14 cellular contexts compared by ENCODE assay signal in the genomic region with DNA sequence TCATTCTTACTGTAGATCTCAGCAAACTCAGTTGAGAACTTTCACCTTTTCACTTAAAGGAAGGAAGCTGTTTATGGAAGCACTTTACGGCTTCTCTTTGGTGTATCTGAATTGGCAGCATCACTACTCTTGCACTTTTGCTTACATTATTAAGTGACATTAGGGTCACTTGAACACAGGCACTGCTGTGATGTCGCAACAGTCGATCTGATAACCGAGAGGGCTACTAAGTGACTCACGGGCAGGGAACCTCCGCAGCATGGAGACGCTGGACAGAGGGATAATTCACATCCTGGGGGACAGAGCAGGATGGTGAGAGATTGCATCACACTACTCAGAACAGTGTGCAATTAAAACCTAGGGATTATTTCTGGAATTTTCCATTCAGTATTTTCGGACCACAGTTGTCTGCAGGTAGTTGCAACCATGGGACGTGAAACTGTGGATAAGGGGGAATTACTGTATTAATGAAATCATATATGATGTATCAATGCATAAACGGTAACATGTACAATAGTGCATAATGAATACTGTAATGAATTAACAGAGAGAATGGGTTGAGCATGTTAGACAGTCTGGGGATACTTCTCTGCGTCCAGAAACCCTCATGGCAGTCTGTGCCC. TPM values are rescaled to one million over a fixed set of nuclear protein-coding genes. Genes with fewer than 3 reads are reported as not detected.
DNase-seq lines count a peak whose midpoint lies in the region; ATAC-seq, FAIRE-seq and TF ChIP-seq lines count a peak whose summit lies in the region.
"Had no signal": no experiment of that assay in that cellular context is flagged by ENCODE, and none has a peak within 500 bp of the region (broad histone marks: within the 10 kb centered on the region; RNA-seq: fewer than 3 reads in every experiment).

No MANE protein-coding gene starts in this region.

- peak; percentile 4 for DNase-seq in AG09319 (ENCODE audit: extremely low read depth, low read depth)
- peak; percentile 27 for DNase-seq in HT-29 (ENCODE audit: low spot score)
- peak; percentile 37 to 88 (median 80) for DNase-seq in adrenal gland
- peak; percentile 86 for DNase-seq in HepG2 (ENCODE audit: low spot score)
- no peak for DNase-seq in T-cell
- no peak for DNase-seq in NCI-H146 treated with DMSO at 0.1 percent for 48 hours (lab: John Stamatoyannopoulos, UW; ENCODE audit: unreplicated experiment)
- DNase-seq in NCI-H774 (lab: John Stamatoyannopoulos, UW): no peak
- DNase-seq: activated CD8-positive, alpha-beta memory T cell treated with anti-CD3 and anti-CD28 coated beads, Interleukin-2, amount 50 U/mL, for 4 hours; DND-41; effector CD8-positive, alpha-beta T cell; head of caudate nucleus; NCI-H1092 treated with DMSO at 0.1 percent for 48 hours; NCI-H510A had no signal

- H3K27me3 ChIP-seq in adrenal gland (peaks cover 12% of the 10 kb centered on the region), HepG2 (ENCODE audit: control insufficient read depth in 1 of 2, insufficient read depth in 2 of 2, low read length in 2 of 2) (peaks cover 1 to 37% of the 10 kb centered on the region in 2 experiments; a peak in 3 of 5 replicates)

- H3K4me2 ChIP-seq in HepG2 (ENCODE audit: low read depth, low read length): no peak overlapping the region

- peak; percentile 74 for FAIRE-seq in HepG2 (lab: Jason Lieb, UNC)

- H3K27ac ChIP-seq in adrenal gland (no peak overlapping the region), HepG2 (ENCODE audit: extremely low read length, insufficient read depth, low read length) (no peak overlapping the region)

- no peaks in the 10 kb centered on the region for H3K36me3 Mint-ChIP-seq in T-cell

- no peak overlapping the region for H3K4me3 ChIP-seq in adrenal gland
- no peak overlapping the region for H3K4me3 ChIP-seq in HepG2 (replicated peaks in 1 of 3; ENCODE audit: insufficient read depth in 1 of 3, low read depth in 2 of 3, low read length in 3 of 3)

- TF ChIP-seq RAD21 in HepG2 (CRISPR knock-in tag; IDR thresholded peaks at IDR 0.05): no peak

- no peak overlapping the region for H3K9ac ChIP-seq in HepG2 (ENCODE audit: insufficient read depth, low read depth, low read length)

- H3K9me3 ChIP-seq in adrenal gland (replicated peaks in 1 of 3) (no peaks in the 10 kb centered on the region), HepG2 (ENCODE audit: low read length) (no peaks in the 10 kb centered on the region)

- TF ChIP-seq POLR2A in adrenal gland (IDR thresholded peaks at IDR 0.05): no peak
- TF ChIP-seq POLR2A in HepG2 (IDR thresholded peaks at IDR 0.05; ENCODE audit: insufficient read depth in 1 of 2, low read depth in 2 of 2, low read length in 2 of 2): no peak

- peak; percentile 72; the same call in 2 of the 3 replicates for ATAC-seq in HepG2
- no peak for ATAC-seq in T-cell (replicated peaks in 1 of 4)
- ATAC-seq in HG03159 (IDR thresholded peaks at IDR 0.05; ENCODE audit: unreplicated experiment): no peak

- TF ChIP-seq CTCF in AG09319 (IDR thresholded peaks at IDR 0.05; ENCODE audit: low read depth, low read length): no peak
- no peak for TF ChIP-seq CTCF in adrenal gland (IDR thresholded peaks at IDR 0.05)
- no peak for TF ChIP-seq CTCF in HepG2 (CRISPR knock-in tag; IDR thresholded peaks at IDR 0.05)

- no TSS peak for BruUV-seq in HepG2 (replicated peaks; lab: Mats Ljungman, UMichigan)

- no peaks in the 10 kb centered on the region for H4K20me1 ChIP-seq in HepG2 (ENCODE audit: insufficient read depth, low read length)

- H3K4me1 ChIP-seq in adrenal gland (replicated peaks in 1 of 2): no peaks in the 10 kb centered on the region
- peaks cover 24% of the 10 kb centered on the region for H3K4me1 ChIP-seq in HepG2 (ENCODE audit: insufficient read depth, low read length)

- in situ Hi-C loops in HepG2 (cut with HindIII; ENCODE audit: extremely low pct_ligation_motif_present, low pct_unique_long_range_greater_than_20kb): no loop called here

- intact Hi-C loops in adrenal gland (cut with DNase I) (loop anchor here in 1 of 2 donors (10.0 kb wide), 1 partner anchor 69 kb away; the partner anchor contains the start of gene EFNB3), HepG2 (cut with micrococcal nuclease; ENCODE audit: unreplicated experiment) (no loop called here)

- peaks cover 30 to 59% of the 10 kb centered on the region in 2 donors for H3K27me3 Mint-ChIP-seq in T-cell

- POLR2A ChIA-PET in HepG2 (lab: Yijun Ruan, JAX) (no interaction called here), T-cell (lab: Charles Lee) (no interaction called here)

- no peak overlapping the region for H3K4me3 Mint-ChIP-seq in T-cell

- peak in 1 of 2 experiments; percentile 61; a peak in 3 of 4 replicates for TF ChIP-seq EP300 in HepG2 (IDR thresholded peaks at IDR 0.05; ENCODE audit: low read depth in 2 of 2, low read length in 2 of 2)
- TF ChIP-seq EP300 in HepG2 (CRISPR knock-in tag; IDR thresholded peaks at IDR 0.05; ENCODE audit: borderline replicate concordance): no peak; the same call in 1 of the 2 replicates

- H3K79me2 ChIP-seq in HepG2 (ENCODE audit: insufficient read depth, low read length): no peaks in the 10 kb centered on the region

- H3K36me3 ChIP-seq in adrenal gland (replicated peaks in 1 of 2) (no peaks in the 10 kb centered on the region), HepG2 (replicated peaks in 1 of 2; ENCODE audit: control insufficient read depth in 1 of 2, insufficient read depth in 2 of 2, low read length in 2 of 2) (no peaks in the 10 kb centered on the region)

- CTCF ChIA-PET in HepG2 (lab: Yijun Ruan, JAX; ENCODE audit: low intra/inter-chr PET ratio, low total read pairs): no interaction called here
- CTCF ChIA-PET in T-cell (lab: Charles Lee): no interaction called here

- 52 to 64% (median 54%) methylated on average over 8 to 11 of the region's 11 CpGs for WGBS in adrenal gland, 4 donors
- WGBS in HepG2 (ENCODE audit: low lambda C conversion rate): 14% methylated on average over 11 of the region's 11 CpGs

- no peak overlapping the region for H2AFZ ChIP-seq in HepG2 (ENCODE audit: low read length)

- no peaks in the 10 kb centered on the region for H3K9me3 Mint-ChIP-seq in T-cell

- H3K27ac Mint-ChIP-seq in T-cell: no peak overlapping the region

- no peaks in the 10 kb centered on the region for H3K4me1 Mint-ChIP-seq in T-cell

RNA-seq across cellular contexts. Expression of gene DNAH2, which starts 56.6 kb away (rescaled TPM):
- total RNA-seq in HT-29 (2014; rRNA removed; shearing (Covaris generic)): 0.21 TPM in 1 of 2 replicates, not detected in the other
- total RNA-seq in adrenal gland: under 1 TPM; 0.04 to 0.26 (median 0.12) TPM
- polyA plus RNA-seq in adrenal gland: under 1 TPM; 0.02 to 0.08 (median 0.07) TPM
- not detected in 2 replicates for total RNA-seq in HepG2 (2016; rRNA removed; fragmentation: Illumina TruSeq; extraction: Trizol)
- total RNA-seq in HepG2 (2016; cell fraction: cytosol; rRNA removed; fragmentation: Illumina TruSeq; extraction: Trizol; ENCODE audit: low read depth): not detected in 2 replicates
- under 0.01 TPM in 1 of 2 replicates, not detected in the other for total RNA-seq in HepG2 (2016; cell fraction: insoluble cytoplasmic fraction; rRNA removed; fragmentation: Illumina TruSeq; extraction: Trizol)
- not detected in 2 replicates for total RNA-seq in HepG2 (2016; cell fraction: membrane; rRNA removed; fragmentation: Illumina TruSeq; extraction: Trizol)
- total RNA-seq in HepG2 (2016; cell fraction: nucleus; rRNA removed; fragmentation: Illumina TruSeq; extraction: Trizol): not detected in 2 replicates
- not detected in 2 replicates for polyA plus RNA-seq in HepG2 (2011; rRNA removed)
- polyA plus RNA-seq in HepG2 (2011; cell fraction: cytosol; rRNA removed): under 0.01 and 0.01 TPM in 2 replicates
- polyA plus RNA-seq in HepG2 (2011; cell fraction: nucleus; rRNA removed): 0.03 and 0.05 TPM in 2 replicates
- 0.01 and 0.04 TPM in 2 replicates for polyA plus RNA-seq in HepG2 (2012)
- polyA plus RNA-seq in HepG2 (2016; cell fraction: cytosol; fragmentation: Illumina TruSeq; extraction: Trizol; ENCODE audit: low read depth): not detected in 2 replicates
- polyA plus RNA-seq in HepG2 (2016; cell fraction: insoluble cytoplasmic fraction; fragmentation: Illumina TruSeq; extraction: Trizol; ENCODE audit: low read depth): not detected in 2 replicates
- not detected in 2 replicates for polyA plus RNA-seq in HepG2 (2016; cell fraction: membrane; fragmentation: Illumina TruSeq; extraction: Trizol; ENCODE audit: low read depth)
- not detected in 2 replicates for polyA plus RNA-seq in HepG2 (2016; cell fraction: nucleus; fragmentation: Illumina TruSeq; extraction: Trizol; ENCODE audit: insufficient read depth, low read depth)
- polyA minus RNA-seq in HepG2 (2011; rRNA and poly(A)+ RNA removed; ENCODE audit: low replicate concordance): 5.1 TPM in 1 of 2 replicates, not detected in the other
- polyA minus RNA-seq in HepG2 (2011; cell fraction: cytosol; rRNA and poly(A)+ RNA removed): not detected in 2 replicates
- under 0.01 TPM in 1 of 2 replicates, not detected in the other for polyA minus RNA-seq in HepG2 (2011; cell fraction: nucleus; rRNA and poly(A)+ RNA removed)
- total RNA-seq in T-cell: not detected

RNA-seq across cellular contexts. Expression of gene KDM6B, which starts 59.9 kb away (rescaled TPM):
- total RNA-seq in HT-29 (2014; rRNA removed; shearing (Covaris generic)): 5.3 and 17.6 TPM in 2 replicates
- total RNA-seq in adrenal gland (10 to 100 TPM in 5 of 8 donors, 1 to 10 TPM in 3; 5.8 to 31.2 (median 15.1) TPM), HepG2 (2016; rRNA removed; fragmentation: Illumina TruSeq; extraction: Trizol) (2.1 and 2.2 TPM in 2 replicates), T-cell (100 to 1,000 TPM in 3 of 5 donors, 10 to 100 TPM in 2; 87.3 to 180 (median 108) TPM)
- polyA plus RNA-seq in adrenal gland (10 to 100 TPM in 2 of 3 donors, 1 to 10 TPM in 1; 2.2 to 35.9 (median 10.6) TPM), HepG2 (2011; rRNA removed) (1.3 and 1.9 TPM in 2 replicates)
- 0.30 and 1.9 TPM in 2 replicates for total RNA-seq in HepG2 (2016; cell fraction: cytosol; rRNA removed; fragmentation: Illumina TruSeq; extraction: Trizol; ENCODE audit: low read depth)
- total RNA-seq in HepG2 (2016; cell fraction: insoluble cytoplasmic fraction; rRNA removed; fragmentation: Illumina TruSeq; extraction: Trizol): 1.3 and 1.6 TPM in 2 replicates
- total RNA-seq in HepG2 (2016; cell fraction: membrane; rRNA removed; fragmentation: Illumina TruSeq; extraction: Trizol): 1.7 and 3.1 TPM in 2 replicates
- 5.8 and 6.2 TPM in 2 replicates for total RNA-seq in HepG2 (2016; cell fraction: nucleus; rRNA removed; fragmentation: Illumina TruSeq; extraction: Trizol)
- polyA plus RNA-seq in HepG2 (2011; cell fraction: cytosol; rRNA removed): 0.42 and 0.82 TPM in 2 replicates
- 18.1 and 23.2 TPM in 2 replicates for polyA plus RNA-seq in HepG2 (2011; cell fraction: nucleus; rRNA removed)
- polyA plus RNA-seq in HepG2 (2012): 8.4 and 13.6 TPM in 2 replicates
- polyA plus RNA-seq in HepG2 (2016; cell fraction: cytosol; fragmentation: Illumina TruSeq; extraction: Trizol; ENCODE audit: low read depth): 0.37 and 0.83 TPM in 2 replicates
- polyA plus RNA-seq in HepG2 (2016; cell fraction: insoluble cytoplasmic fraction; fragmentation: Illumina TruSeq; extraction: Trizol; ENCODE audit: low read depth): 2.4 and 4.0 TPM in 2 replicates
- polyA plus RNA-seq in HepG2 (2016; cell fraction: membrane; fragmentation: Illumina TruSeq; extraction: Trizol; ENCODE audit: low read depth): 0.80 and 1.7 TPM in 2 replicates
- 21.8 and 22.9 TPM in 2 replicates for polyA plus RNA-seq in HepG2 (2016; cell fraction: nucleus; fragmentation: Illumina TruSeq; extraction: Trizol; ENCODE audit: insufficient read depth, low read depth)
- polyA minus RNA-seq in HepG2 (2011; rRNA and poly(A)+ RNA removed; ENCODE audit: low replicate concordance): 3.6 and 8.2 TPM in 2 replicates
- polyA minus RNA-seq in HepG2 (2011; cell fraction: cytosol; rRNA and poly(A)+ RNA removed): 2.2 and 3.8 TPM in 2 replicates
- 18.7 and 21.1 TPM in 2 replicates for polyA minus RNA-seq in HepG2 (2011; cell fraction: nucleus; rRNA and poly(A)+ RNA removed)

Comparison
In these comparisons a context has a peak if more than half of its experiments do, and no peak if none do; other contexts are left out.
1. DNase-seq: peak in AG09319 (single experiment), HT-29 (single experiment), adrenal gland (7 of 7) and HepG2 (single experiment); none in T-cell (0 of 34), NCI-H146 treated with DMSO at 0.1 percent for 48 hours (single experiment) and NCI-H774 (single experiment).